Comparison of ENCODE assay signal across 2 cellular contexts in the genomic region with DNA sequence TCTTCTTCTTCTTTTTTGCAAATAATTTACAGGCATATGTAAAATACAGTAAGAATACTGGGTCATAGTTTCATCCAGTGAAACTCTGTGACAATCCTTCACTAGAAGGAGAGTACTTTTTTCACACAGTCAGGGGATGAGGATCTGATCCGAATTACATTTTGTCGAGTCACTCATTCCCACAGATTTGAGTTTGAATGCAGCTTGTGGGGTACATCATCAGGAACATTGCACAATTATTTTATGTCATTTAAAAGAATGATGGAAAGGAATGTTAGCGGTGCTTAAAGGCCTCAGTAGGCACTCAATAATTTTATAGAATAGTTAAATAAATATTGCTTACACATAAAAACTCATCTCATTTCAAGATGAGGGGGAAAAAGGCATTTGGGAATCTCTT.
TF ChIP-seq lines count a peak whose summit lies in the region.

No MANE protein-coding gene starts in this region.

TF ChIP-seq in IMR-90, 13 proteins besides CTCF, POLR2A, EP300 and RAD21:
- TF ChIP-seq BHLHE40 (IDR thresholded peaks at IDR 0.05; ENCODE audit: low read depth, low read length) (no peak), NFE2L2 (IDR thresholded peaks at IDR 0.05; ENCODE audit: low read depth, low read length) (peak; percentile 48; the same call in 1 of the 2 replicates), SMC3 (IDR thresholded peaks at IDR 0.05; ENCODE audit: low read depth, low read length) (no peak), CEBPB (IDR thresholded peaks at IDR 0.05; ENCODE audit: low read depth, low read length) (peak; percentile 56; the same call in 1 of the 2 replicates), MXI1 (IDR thresholded peaks at IDR 0.05; ENCODE audit: borderline replicate concordance, low read depth, low read length) (no peak), MAZ (IDR thresholded peaks at IDR 0.05; ENCODE audit: borderline replicate concordance, low read depth, low read length) (no peak), MAFK (IDR thresholded peaks at IDR 0.05; ENCODE audit: low read depth, low read length) (no peak), CHD1 (IDR thresholded peaks at IDR 0.05; ENCODE audit: low read depth, low read length) (no peak), FOS (IDR thresholded peaks at IDR 0.05; ENCODE audit: low read depth, low read length) (no peak)

TF ChIP-seq in H1, 55 proteins besides CTCF, POLR2A, EP300 and RAD21:
- no peak for TF ChIP-seq JUN (IDR thresholded peaks at IDR 0.05; ENCODE audit: low read depth, low read length)
- no peak for TF ChIP-seq EGR1 (IDR thresholded peaks at IDR 0.05; ENCODE audit: borderline replicate concordance, low read depth, low read length)
- peak; percentile 65 for TF ChIP-seq BACH1 (IDR thresholded peaks at IDR 0.05; ENCODE audit: low read length)
- TF ChIP-seq CHD2 (IDR thresholded peaks at IDR 0.05; ENCODE audit: low read length), result no peak
- peak; percentile 35; the same call in 1 of the 2 replicates for TF ChIP-seq MAFK (IDR thresholded peaks at IDR 0.05; ENCODE audit: low read depth, low read length)
- TF ChIP-seq, protein P1, sequence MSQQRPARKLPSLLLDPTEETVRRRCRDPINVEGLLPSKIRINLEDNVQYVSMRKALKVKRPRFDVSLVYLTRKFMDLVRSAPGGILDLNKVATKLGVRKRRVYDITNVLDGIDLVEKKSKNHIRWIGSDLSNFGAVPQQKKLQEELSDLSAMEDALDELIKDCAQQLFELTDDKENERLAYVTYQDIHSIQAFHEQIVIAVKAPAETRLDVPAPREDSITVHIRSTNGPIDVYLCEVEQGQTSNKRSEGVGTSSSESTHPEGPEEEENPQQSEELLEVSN (IDR thresholded peaks at IDR 0.05), result no peak
- TF ChIP-seq CHD1 (IDR thresholded peaks at IDR 0.05; ENCODE audit: low read depth, low read length), result no peak
- TF ChIP-seq KDM4A (IDR thresholded peaks at IDR 0.05; ENCODE audit: low read depth, low read length, severe bottlenecking), result no peak
- TF ChIP-seq KDM5A (IDR thresholded peaks at IDR 0.05; ENCODE audit: low read length), result no peak
